In the genomic region with DNA sequence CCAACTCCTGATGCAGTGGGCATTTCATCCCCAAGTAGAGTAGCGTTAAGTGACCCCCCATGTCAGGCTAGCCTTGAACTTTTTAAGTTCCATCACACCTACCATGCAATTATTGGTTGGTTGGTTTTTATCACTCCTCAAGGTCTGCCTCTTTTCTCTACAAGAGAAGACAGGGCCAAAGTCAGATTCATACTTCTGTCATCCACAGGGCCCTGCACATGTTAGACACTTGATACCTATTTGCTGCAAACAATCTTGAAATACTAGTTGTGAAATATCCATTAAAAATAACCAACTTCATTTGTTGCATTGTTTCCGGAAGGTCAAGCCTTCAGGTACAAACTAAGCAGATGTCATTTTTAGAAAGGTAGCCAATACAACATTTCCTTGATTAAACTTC, we compare ENCODE assay signal across 8 cellular contexts. TPM values are rescaled to one million over a fixed set of nuclear protein-coding genes. Genes with fewer than 3 reads are reported as not detected.
A peak's percentile ranks its signal among the peaks of the same experiment; 100 is the strongest.
DNase-seq lines count a peak whose midpoint lies in the region; ATAC-seq and TF ChIP-seq lines count a peak whose summit lies in the region.

No MANE protein-coding gene starts in this region.

- no peak for DNase-seq in CD4-positive, alpha-beta T cell
- DNase-seq in Jurkat, Clone E6-1 (ENCODE audit: low read depth, low spot score), result no peak
- DNase-seq in breast epithelium (ENCODE audit: low spot score in 2 of 2), result no peak
- no peak for DNase-seq in natural killer cell
- DNase-seq in DMS53 treated with DMSO at 0.1 percent for 48 hours (lab: John Stamatoyannopoulos, UW; ENCODE audit: unreplicated experiment), result no peak
- no peak for DNase-seq in NCI-H2171 treated with DMSO at 0.1 percent for 48 hours (lab: John Stamatoyannopoulos, UW)
- DNase-seq in NCI-H1092 treated with DMSO at 0.1 percent for 48 hours (lab: John Stamatoyannopoulos, UW), result no peak

- H3K9me3 Mint-ChIP-seq in CD4-positive, alpha-beta T cell, result no peaks in the 10 kb centered on the region
- H3K9me3 Mint-ChIP-seq in natural killer cell, result no peaks in the 10 kb centered on the region

- H3K4me1 ChIP-seq in breast epithelium, result peaks cover 0 to 7% of the 10 kb centered on the region in 2 donors

- peaks cover 54% of the 10 kb centered on the region for H3K4me1 Mint-ChIP-seq in CD4-positive, alpha-beta T cell (ENCODE audit: low read depth)
- H3K4me1 Mint-ChIP-seq in natural killer cell, result peaks cover 25 to 27% of the 10 kb centered on the region in 2 donors

- H3K27me3 ChIP-seq in CD4-positive, alpha-beta T cell (ENCODE audit: control insufficient read depth, insufficient read depth, low read length), result no peaks in the 10 kb centered on the region
- H3K27me3 ChIP-seq in breast epithelium, result no peaks in the 10 kb centered on the region

- H3K27me3 Mint-ChIP-seq in CD4-positive, alpha-beta T cell, result no peaks in the 10 kb centered on the region
- H3K27me3 Mint-ChIP-seq in natural killer cell (ENCODE audit: low read depth in 2 of 2), result peaks cover 0 to 6% of the 10 kb centered on the region in 2 donors

- H3K9me3 ChIP-seq in CD4-positive, alpha-beta T cell (ENCODE audit: control insufficient read depth, low read length), result no peaks in the 10 kb centered on the region
- H3K9me3 ChIP-seq in breast epithelium, result no peaks in the 10 kb centered on the region

- no peak overlapping the region for H3K27ac ChIP-seq in CD4-positive, alpha-beta T cell (ENCODE audit: low read depth, low read length)
- no peak overlapping the region for H3K27ac ChIP-seq in breast epithelium

- ATAC-seq in CD4-positive, alpha-beta T cell (ENCODE audit: poor library complexity), result no peak
- ATAC-seq in natural killer cell, result no peak
- ATAC-seq in GM19397 (IDR thresholded peaks at IDR 0.05; ENCODE audit: unreplicated experiment), result no peak

- peak overlapping the region; percentile 71 for H3K4me3 ChIP-seq in Jurkat, Clone E6-1 (ENCODE audit: low read length)
- peak overlapping the region in 2 of 3 donors; percentile 73 to 77 for H3K4me3 ChIP-seq in breast epithelium

- H3K4me3 Mint-ChIP-seq in CD4-positive, alpha-beta T cell, result peak overlapping the region; percentile 97
- peak overlapping the region; percentile 98 for H3K4me3 Mint-ChIP-seq in natural killer cell

- TF ChIP-seq CTCF in CD4-positive, alpha-beta T cell (IDR thresholded peaks at IDR 0.05), result no peak
- no peak for TF ChIP-seq CTCF in breast epithelium (IDR thresholded peaks at IDR 0.05)
- TF ChIP-seq CTCF in natural killer cell (IDR thresholded peaks at IDR 0.05), result no peak

- intact Hi-C loops in CD4-positive, alpha-beta T cell (cut with DNase I, micrococcal nuclease), result loop anchor here (1.0 to 10.0 kb wide), 10 partner anchors 13 to 1297 kb away; partner anchors contain the start of genes CLDND1 (in 2 of the 2), DCBLD2 (in 2 of the 2), CPOX (in 1 of the 2) and LNP1 (in 1 of the 2)
- intact Hi-C loops in breast epithelium (cut with DNase I; ENCODE audit: low total_unique reads), result no loop called here
- intact Hi-C loops in natural killer cell (cut with micrococcal nuclease), result loop anchor here (10.0 kb wide), 2 partner anchors 586 to 914 kb away; partner anchors contain the start of genes DCBLD2, LNP1 and TOMM70

- H3K36me3 Mint-ChIP-seq in CD4-positive, alpha-beta T cell (ENCODE audit: low read depth), result peaks cover 21% of the 10 kb centered on the region
- H3K36me3 Mint-ChIP-seq in natural killer cell, result no peaks in the 10 kb centered on the region

- TF ChIP-seq POLR2A in breast epithelium (IDR thresholded peaks at IDR 0.05), result no peak

- peak overlapping the region; percentile 100 for H3K27ac Mint-ChIP-seq in CD4-positive, alpha-beta T cell
- peak overlapping the region; percentile 99 for H3K27ac Mint-ChIP-seq in natural killer cell

- CTCF ChIA-PET in CD4-positive, alpha-beta T cell (lab: Charles Lee), result interaction anchor here (2.4 kb wide), 1 partner anchor 13 kb away, joined by 11 read pairs; no protein-coding TSS in a partner anchor

- POLR2A ChIA-PET in CD4-positive, alpha-beta T cell (lab: Charles Lee), result no interaction called here

- no peaks in the 10 kb centered on the region for H3K36me3 ChIP-seq in breast epithelium

RNA-seq across cellular contexts. Expression of gene CMSS1, which starts 1.2 kb away (rescaled TPM):
- total RNA-seq in CD4-positive, alpha-beta T cell, result 10 to 100 TPM; 12.2 TPM
- polyA plus RNA-seq in Jurkat, Clone E6-1 (2012; ENCODE audit: insufficient read depth, insufficient read length), result 198 TPM
- 10 to 100 TPM; 15.5 to 35.4 (median 16.1) TPM for total RNA-seq in breast epithelium
- total RNA-seq in natural killer cell, result 10 to 100 TPM in 1 of 3 donors, 1 to 10 TPM in 2; 7.8 to 12.7 (median 9.2) TPM
